Comparison of ENCODE assay signal across 16 cellular contexts in the genomic region with DNA sequence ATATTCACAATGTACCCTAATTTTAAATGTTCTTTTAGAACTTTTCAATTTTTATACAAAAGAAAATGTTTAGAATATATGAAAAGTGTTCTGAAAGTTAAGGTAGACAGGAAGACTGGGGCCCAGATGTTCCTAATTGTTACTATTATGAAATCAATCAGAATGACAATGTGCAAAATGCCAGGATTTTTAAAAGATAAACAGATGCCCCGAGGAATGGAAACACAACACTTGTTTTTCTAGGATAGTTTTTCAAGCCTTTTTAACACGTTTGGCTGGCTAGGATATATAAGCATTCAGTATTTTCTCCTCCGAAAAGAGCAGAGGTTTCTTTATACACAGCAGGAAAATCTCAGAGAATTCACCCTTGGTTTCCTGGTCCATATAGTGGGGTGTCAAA.
"Had no signal": no experiment of that assay in that cellular context is flagged by ENCODE, and none has a peak within 500 bp of the region (broad histone marks: within the 10 kb centered on the region; RNA-seq: fewer than 3 reads in every experiment).

No MANE protein-coding gene starts in this region.

- H3K9me3 Mint-ChIP-seq: activated naive CD4-positive, alpha-beta T cell treated with anti-CD3 and anti-CD28 coated beads for 36 hours; T-helper 2 cell treated with Interferon-gamma antibody and Interleukin-4, amounts not matched to agents 5 μg/mL and 100 μg/mL, for 36 hours had no signal

- H3K27me3 Mint-ChIP-seq: activated CD4-positive, alpha-beta T cell treated with anti-CD3 and anti-CD28 coated beads for 36 hours; memory B cell had no signal

- H3K4me1 Mint-ChIP-seq: activated CD4-positive, alpha-beta T cell treated with anti-CD3 and anti-CD28 coated beads for 36 hours had no signal

- H3K79me2 ChIP-seq: parathyroid adenoma had no signal

- H3K4me3 Mint-ChIP-seq: activated CD4-positive, alpha-beta T cell treated with anti-CD3 and anti-CD28 coated beads for 36 hours; activated CD8-positive, alpha-beta T cell treated with anti-CD3 and anti-CD28 coated beads, Interleukin-2, amount 10 ng/mL, durations not matched to agents 7 days and 5 days; activated naive CD4-positive, alpha-beta T cell treated with anti-CD3 and anti-CD28 coated beads for 36 hours; memory B cell; T-helper 2 cell treated with Interferon-gamma antibody and Interleukin-4, amounts not matched to agents 5 μg/mL and 100 μg/mL, for 36 hours had no signal

- H3K9ac ChIP-seq: parathyroid adenoma had no signal

- H3K27me3 ChIP-seq: stomach, uterus had no signal

- H2AFZ ChIP-seq: parathyroid adenoma had no signal

- H3K27ac Mint-ChIP-seq: activated CD4-positive, alpha-beta T cell treated with anti-CD3 and anti-CD28 coated beads for 36 hours; activated CD8-positive, alpha-beta T cell treated with anti-CD3 and anti-CD28 coated beads, Interleukin-2, amount 10 ng/mL, durations not matched to agents 7 days and 5 days; activated naive CD4-positive, alpha-beta T cell treated with anti-CD3 and anti-CD28 coated beads for 36 hours; memory B cell; T-helper 2 cell treated with Interferon-gamma antibody and Interleukin-4, amounts not matched to agents 5 μg/mL and 100 μg/mL, for 36 hours had no signal

- H3K27ac ChIP-seq: epithelial cell of prostate, left ventricle myocardium inferior, parathyroid adenoma, thoracic aorta, uterus had no signal

- H3K36me3 ChIP-seq: uterus had no signal

- H3K4me3 ChIP-seq: left ventricle myocardium inferior, thoracic aorta had no signal

- H3K9me3 ChIP-seq: left ventricle myocardium inferior, stomach, thoracic aorta, uterus had no signal

- DNase-seq: activated CD4-positive, alpha-beta T cell treated with anti-CD3 and anti-CD28 coated beads for 36 hours; activated CD8-positive, alpha-beta T cell treated with anti-CD3 and anti-CD28 coated beads, Interleukin-2, amount 10 ng/mL, durations not matched to agents 7 days and 5 days; activated naive CD4-positive, alpha-beta T cell treated with anti-CD3 and anti-CD28 coated beads for 36 hours; central memory CD4-positive, alpha-beta T cell; cortex of kidney; effector memory CD4-positive, alpha-beta T cell; kidney; left ventricle myocardium inferior; retina; stomach; uterus had no signal

- H3K4me1 ChIP-seq: left ventricle myocardium inferior, parathyroid adenoma, stomach, uterus had no signal
